In the genomic region with DNA sequence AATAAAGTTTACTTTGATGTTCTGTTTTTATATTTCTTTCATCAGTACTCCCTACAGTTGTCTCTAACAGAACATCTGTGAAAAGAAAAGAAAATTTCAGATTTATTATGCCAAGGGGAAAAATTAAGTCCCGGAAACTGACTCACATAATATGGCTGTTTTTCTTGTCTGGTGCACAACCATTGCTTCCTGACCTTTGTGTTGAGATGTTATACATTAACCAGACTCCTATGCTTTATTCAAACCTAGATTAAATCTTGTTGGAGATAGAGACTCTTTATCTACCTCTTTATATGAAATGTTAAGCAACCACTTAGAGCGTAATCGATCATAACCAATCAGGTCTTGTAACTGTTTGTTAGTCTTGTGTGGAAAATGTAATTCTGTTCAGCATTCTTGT, we compare ENCODE assay signal across 20 cellular contexts. TPM values are rescaled to one million over a fixed set of nuclear protein-coding genes. Genes with fewer than 3 reads are reported as not detected.
A peak's percentile ranks its signal among the peaks of the same experiment; 100 is the strongest.
DNase-seq lines count a peak whose midpoint lies in the region; ATAC-seq and TF ChIP-seq lines count a peak whose summit lies in the region.
"Had no signal": no experiment of that assay in that cellular context is flagged by ENCODE, and none has a peak within 500 bp of the region (broad histone marks: within the 10 kb centered on the region; RNA-seq: fewer than 3 reads in every experiment).

No MANE protein-coding gene starts in this region.

- no peaks in the 10 kb centered on the region for H3K36me3 ChIP-seq in CD4-positive, alpha-beta memory T cell (ENCODE audit: insufficient read depth, low read length)
- H3K36me3 ChIP-seq in heart left ventricle, result no peaks in the 10 kb centered on the region
- H3K36me3 ChIP-seq: colonic mucosa, left lung had no signal

- no peak overlapping the region for H3K27ac ChIP-seq in CD4-positive, alpha-beta memory T cell (ENCODE audit: low read depth, low read length)
- no peak overlapping the region for H3K27ac ChIP-seq in heart left ventricle
- H3K27ac ChIP-seq: body of pancreas, colonic mucosa, left lung, psoas muscle had no signal

- H3K27ac Mint-ChIP-seq in type B pancreatic cell, result peak overlapping the region; percentile 1
- H3K27ac Mint-ChIP-seq in CD4-positive, alpha-beta memory T cell, result no peak overlapping the region
- H3K27ac Mint-ChIP-seq: activated naive CD8-positive, alpha-beta T cell treated with anti-CD3 and anti-CD28 coated beads for 36 hours; activated T-helper 17 cell treated with anti-CD3 and anti-CD28 coated beads, Interleukin-2, amount 50 U/mL, for 72 hours had no signal

- 67 to 88% (median 81%) methylated on average over 3 of the region's 3 CpGs for WGBS in heart left ventricle, 4 donors

- no peak overlapping the region for H3K4me3 ChIP-seq in CD4-positive, alpha-beta memory T cell (ENCODE audit: low read length in 2 of 2)
- no peak overlapping the region for H3K4me3 ChIP-seq in heart left ventricle
- H3K4me3 ChIP-seq: body of pancreas, colonic mucosa, left lung, psoas muscle had no signal

- POLR2A ChIA-PET in CD4-positive, alpha-beta memory T cell (lab: Charles Lee; ENCODE audit: partially characterized antibody), result no interaction called here

- TF ChIP-seq POLR2A in heart left ventricle (IDR thresholded peaks at IDR 0.05), result no peak

- no peaks in the 10 kb centered on the region for H3K4me1 ChIP-seq in CD4-positive, alpha-beta memory T cell (ENCODE audit: insufficient read depth, low read length)
- H3K4me1 ChIP-seq in heart left ventricle, result no peaks in the 10 kb centered on the region
- H3K4me1 ChIP-seq: colonic mucosa, left lung, psoas muscle had no signal

- H3K4me3 Mint-ChIP-seq in type B pancreatic cell, result peak overlapping the region; percentile 1
- no peak overlapping the region for H3K4me3 Mint-ChIP-seq in CD4-positive, alpha-beta memory T cell
- H3K4me3 Mint-ChIP-seq: activated naive CD8-positive, alpha-beta T cell treated with anti-CD3 and anti-CD28 coated beads for 36 hours; activated T-helper 17 cell treated with anti-CD3 and anti-CD28 coated beads, Interleukin-2, amount 50 U/mL, for 72 hours; neural crest cell had no signal

- H3K9me3 ChIP-seq in CD4-positive, alpha-beta memory T cell (ENCODE audit: control insufficient read depth in 1 of 2, low read length in 2 of 2), result no peaks in the 10 kb centered on the region
- H3K9me3 ChIP-seq in heart left ventricle, result peaks cover 0 to 6% (median 0%) of the 10 kb centered on the region in 12 donors
- H3K9me3 ChIP-seq: body of pancreas, colonic mucosa, psoas muscle had no signal

- TF ChIP-seq CTCF in type B pancreatic cell (conservative IDR thresholded peaks at IDR 0.05) (no peak), heart left ventricle (IDR thresholded peaks at IDR 0.05) (no peak)

- H3K27me3 Mint-ChIP-seq in type B pancreatic cell, result peaks cover 12% of the 10 kb centered on the region
- no peaks in the 10 kb centered on the region for H3K27me3 Mint-ChIP-seq in CD4-positive, alpha-beta memory T cell
- H3K27me3 Mint-ChIP-seq: activated naive CD8-positive, alpha-beta T cell treated with anti-CD3 and anti-CD28 coated beads for 36 hours; activated T-helper 17 cell treated with anti-CD3 and anti-CD28 coated beads, Interleukin-2, amount 50 U/mL, for 72 hours had no signal

- H3K9me3 Mint-ChIP-seq in type B pancreatic cell, result no peaks in the 10 kb centered on the region
- peaks cover 0 to 5% (median 3%) of the 10 kb centered on the region in 8 donors for H3K9me3 Mint-ChIP-seq in CD4-positive, alpha-beta memory T cell
- H3K9me3 Mint-ChIP-seq: activated T-helper 17 cell treated with anti-CD3 and anti-CD28 coated beads, Interleukin-2, amount 50 U/mL, for 72 hours had no signal

- ATAC-seq in left colon (peak; percentile 94), heart left ventricle (no peak)
- ATAC-seq: activated T-helper 17 cell treated with anti-CD3 and anti-CD28 coated beads, Interleukin-2, amount 50 U/mL, for 72 hours; body of pancreas; left lung; psoas muscle had no signal

- intact Hi-C loops in left colon (cut with DNase I, micrococcal nuclease) (no loop called here), heart left ventricle (cut with DNase I) (loop anchor here in 5 of 10 donors (10.0 kb wide), 4 partner anchors 106 to 414 kb away; a partner anchor contains a TSS)
- intact Hi-C loops in CD4-positive, alpha-beta memory T cell (cut with micrococcal nuclease), result no loop called here

- no peaks in the 10 kb centered on the region for H3K27me3 ChIP-seq in CD4-positive, alpha-beta memory T cell (ENCODE audit: insufficient read depth, low read length)
- no peaks in the 10 kb centered on the region for H3K27me3 ChIP-seq in heart left ventricle
- H3K27me3 ChIP-seq: body of pancreas, colonic mucosa, left lung had no signal

- CTCF ChIA-PET in CD4-positive, alpha-beta memory T cell (lab: Charles Lee; ENCODE audit: partially characterized antibody), result interaction anchor here (1.7 to 1.8 kb wide), 2 partner anchors 9 to 10 kb away, joined by 9 read pairs; no protein-coding TSS in a partner anchor

- H3K4me1 Mint-ChIP-seq in type B pancreatic cell (ENCODE audit: unreplicated experiment), result peaks cover 8% of the 10 kb centered on the region
- H3K4me1 Mint-ChIP-seq in CD4-positive, alpha-beta memory T cell, result peaks cover 0 to 3% (median 0%) of the 10 kb centered on the region in 4 donors
- H3K4me1 Mint-ChIP-seq: activated naive CD8-positive, alpha-beta T cell treated with anti-CD3 and anti-CD28 coated beads for 36 hours; activated T-helper 17 cell treated with anti-CD3 and anti-CD28 coated beads, Interleukin-2, amount 50 U/mL, for 72 hours; neural crest cell had no signal

- peak; percentile 36 for DNase-seq in HT1080 (ENCODE audit: low read depth)
- peak; percentile 68 for DNase-seq in dermis blood vessel endothelial cell
- DNase-seq in left colon, result no peak
- DNase-seq in type B pancreatic cell (ENCODE audit: extremely low spot score, unreplicated experiment), result no peak
- DNase-seq in cerebellum (ENCODE audit: low spot score), result no peak
- no peak for DNase-seq in CD4-positive, alpha-beta memory T cell
- no peak for DNase-seq in T-helper 1 cell
- no peak for DNase-seq in heart left ventricle
- DNase-seq: activated CD4-positive, alpha-beta T cell treated with anti-CD3 and anti-CD28 coated beads, Interleukin-2, amount 50 U/mL, for 1 hour; activated naive CD8-positive, alpha-beta T cell treated with anti-CD3 and anti-CD28 coated beads for 36 hours; body of pancreas; colonic mucosa; foreskin fibroblast; left lung; NCI-H1436 treated with DMSO at 0.1 percent for 48 hours; NCI-H526; psoas muscle; stimulated activated CD8-positive, alpha-beta memory T cell treated with anti-CD3 and anti-CD28 coated beads, Interleukin-4, amount 100 ng/mL, for 48 hours had no signal

- peaks cover 3% of the 10 kb centered on the region for H3K36me3 Mint-ChIP-seq in type B pancreatic cell
- H3K36me3 Mint-ChIP-seq in CD4-positive, alpha-beta memory T cell, result no peaks in the 10 kb centered on the region

RNA-seq across cellular contexts. Expression of a gene that starts 37.6 kb away (rescaled TPM):
- total RNA-seq in HT1080 (2014; rRNA removed; shearing (Covaris generic)), result 19.3 and 19.5 TPM in 2 replicates
- polyA plus RNA-seq in HT1080 (2015; cell fraction: cytosol; rRNA removed), result 20.0 and 24.3 TPM in 2 replicates
- polyA plus RNA-seq in HT1080 (2015; cell fraction: nucleus; rRNA removed), result 27.3 and 29.0 TPM in 2 replicates
- total RNA-seq in dermis blood vessel endothelial cell, result 14.8 and 15.0 TPM in 2 replicates
- total RNA-seq in left colon, result 1 to 10 TPM; 3.0 to 5.0 TPM
- 37.7 and 74.3 TPM in 2 replicates for total RNA-seq in type B pancreatic cell (ENCODE audit: low replicate concordance)
- 124 TPM for total RNA-seq in cerebellum
- 10 to 100 TPM; 16.1 to 20.3 TPM for total RNA-seq in CD4-positive, alpha-beta memory T cell
- polyA plus RNA-seq in CD4-positive, alpha-beta memory T cell, result 1 to 10 TPM; 3.7 to 8.7 TPM
- total RNA-seq in heart left ventricle, result 10 to 100 TPM in 4 of 9 donors, 1 to 10 TPM in 5; 2.1 to 16.3 (median 8.9) TPM
- polyA plus RNA-seq in heart left ventricle, result 1 to 10 TPM; 3.8 to 5.7 TPM

Comparison
In these comparisons a context has a peak if more than half of its experiments do, and no peak if none do; other contexts are left out.
1. DNase-seq: peak in HT1080 (single experiment) and dermis blood vessel endothelial cell (single experiment); none in left colon (0 of 2), type B pancreatic cell (single experiment), cerebellum (single experiment), CD4-positive, alpha-beta memory T cell (0 of 5), T-helper 1 cell (0 of 5) and heart left ventricle (0 of 5).